25 cellular contexts compared by ENCODE assay signal in the genomic region with DNA sequence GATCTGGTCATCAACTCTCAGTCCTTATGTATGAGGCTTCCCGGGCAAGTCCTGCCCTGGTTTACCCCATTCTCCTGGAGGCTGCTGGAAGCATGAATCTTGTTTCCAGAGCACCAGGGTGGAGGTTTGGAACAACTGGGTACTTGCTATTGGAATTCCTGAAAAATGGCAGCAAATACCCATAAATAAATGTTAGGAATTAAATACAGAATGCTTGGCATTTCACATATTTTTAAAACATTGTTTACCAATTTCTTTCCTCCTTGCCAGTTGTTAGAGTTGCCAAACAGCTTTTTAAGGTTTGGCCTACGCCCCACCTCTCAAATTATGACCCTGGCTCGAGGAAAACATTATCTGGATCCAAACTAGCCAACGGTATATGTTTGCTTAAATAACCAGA.
"Had no signal": no experiment of that assay in that cellular context is flagged by ENCODE, and none has a peak within 500 bp of the region (broad histone marks: within the 10 kb centered on the region; RNA-seq: fewer than 3 reads in every experiment).

No MANE protein-coding gene starts in this region.

- FAIRE-seq: colon, islet of Langerhans, keratinocyte had no signal

- ATAC-seq: esophagus mucosa, gastrocnemius medialis, heart right ventricle, left cardiac atrium, left lung, left ventricle myocardium superior, lower lobe of right lung, mucosa of descending colon had no signal

- H3K36me3 ChIP-seq: esophagus squamous epithelium, gastrocnemius medialis, heart right ventricle, left lung, lower lobe of right lung had no signal

- H3K27ac ChIP-seq: coronary artery, dorsolateral prefrontal cortex, epithelial cell of prostate, esophagus squamous epithelium, gastrocnemius medialis, heart right ventricle, left lung, lower lobe of right lung had no signal

- H3K4me3 ChIP-seq: coronary artery, dorsolateral prefrontal cortex, esophagus squamous epithelium, gastrocnemius medialis, heart right ventricle, left lung, lower lobe of right lung, mucosa of descending colon had no signal

- H3K27me3 ChIP-seq: dorsolateral prefrontal cortex, gastrocnemius medialis, heart right ventricle, left lung had no signal

- H3K9me3 ChIP-seq: esophagus squamous epithelium, gastrocnemius medialis, left lung, lower lobe of right lung, mucosa of descending colon had no signal

- DNase-seq: dermis blood vessel endothelial cell; dorsolateral prefrontal cortex; effector CD4-positive, alpha-beta T cell; effector memory CD4-positive, alpha-beta T cell; erythroblast; esophagus squamous epithelium; foreskin fibroblast; foreskin melanocyte; gastrocnemius medialis; glutamatergic neuron; head of caudate nucleus; heart right ventricle; hippocampal formation; left cardiac atrium; left lung; left ventricle myocardium superior; lower lobe of right lung; mesenchymal stem cell; mucosa of descending colon had no signal
